ENCODE assay signal across 8 cellular contexts in genomic region chr17:2712300-2713043, GRCh38. TPM values are rescaled to one million over a fixed set of nuclear protein-coding genes. Genes with fewer than 3 reads are reported as not detected.
DNase-seq lines count a peak whose midpoint lies in the region; ATAC-seq and TF ChIP-seq lines count a peak whose summit lies in the region.

No MANE protein-coding gene starts in this region.

- DNase-seq in CD14-positive monocyte (ENCODE audit: low spot score), result no peak
- DNase-seq in NCI-H146 (lab: John Stamatoyannopoulos, UW), result peak; percentile 28
- no peak for DNase-seq in NCI-H526 treated with DMSO at 0.1 percent for 48 hours (lab: John Stamatoyannopoulos, UW)
- DNase-seq in GM13976 (ENCODE audit: low spot score), result no peak

- no peaks in the 10 kb centered on the region for H3K27me3 ChIP-seq in mucosa of rectum (ENCODE audit: control insufficient read depth in 2 of 2, insufficient read depth in 2 of 2, low read length in 2 of 2)

- H3K9me3 ChIP-seq in mucosa of rectum (ENCODE audit: control insufficient read depth in 2 of 2, low read length in 2 of 2), result no peaks in the 10 kb centered on the region

- H3K27ac ChIP-seq in cingulate gyrus (ENCODE audit: low read depth, low read length), result peak overlapping the region; percentile 90
- peak overlapping the region; percentile 89 for H3K27ac ChIP-seq in mucosa of rectum (ENCODE audit: low read depth in 2 of 2, low read length in 2 of 2)

- H3K9me3 Mint-ChIP-seq in CD14-positive monocyte, result no peaks in the 10 kb centered on the region

- H3K27me3 Mint-ChIP-seq in CD14-positive monocyte (ENCODE audit: low read depth in 3 of 3), result no peaks in the 10 kb centered on the region

- H3K4me1 ChIP-seq in mucosa of rectum (ENCODE audit: control insufficient read depth in 2 of 2, insufficient read depth in 2 of 2, low read length in 2 of 2), result peaks cover 39 to 40% of the 10 kb centered on the region in 2 donors

- TF ChIP-seq CTCF in CD14-positive monocyte (IDR thresholded peaks at IDR 0.05) (no peak), GM13976 (IDR thresholded peaks at IDR 0.05; ENCODE audit: borderline replicate concordance, control extremely low read depth, extremely low read depth, insufficient read depth, missing control alignments) (no peak)

- peak overlapping the region; percentile 86 to 91 (median 89) for H3K27ac Mint-ChIP-seq in CD14-positive monocyte

- peaks cover 44% of the 10 kb centered on the region for H3K4me1 Mint-ChIP-seq in CD14-positive monocyte

- H3K4me3 ChIP-seq in mucosa of rectum (ENCODE audit: low read length in 2 of 2), result peak overlapping the region; percentile 79 to 88

- peak overlapping the region; percentile 87 to 91 for H3K9ac ChIP-seq in mucosa of rectum (ENCODE audit: low read depth in 1 of 2, low read length in 2 of 2)

- in situ Hi-C loops in GM13976 (cut with MboI; ENCODE audit: low sequenced_read_pairs, unreplicated experiment), result no loop called here

- H3K36me3 Mint-ChIP-seq in CD14-positive monocyte, result peaks cover 0 to 3% of the 10 kb centered on the region in 2 donors

- H3K36me3 ChIP-seq in mucosa of rectum (ENCODE audit: control insufficient read depth in 2 of 2, insufficient read depth in 2 of 2, low read length in 2 of 2), result no peaks in the 10 kb centered on the region

- ATAC-seq in HG03442 (IDR thresholded peaks at IDR 0.05; ENCODE audit: unreplicated experiment) (no peak), HG02884 (IDR thresholded peaks at IDR 0.05; ENCODE audit: unreplicated experiment) (no peak)

- intact Hi-C loops in CD14-positive monocyte (cut with micrococcal nuclease), result no loop called here

- peak overlapping the region; percentile 85 to 91 for H3K4me3 Mint-ChIP-seq in CD14-positive monocyte

RNA-seq across cellular contexts. Expression of gene CLUH, which starts 0.9 kb away (rescaled TPM):
- polyA plus RNA-seq in CD14-positive monocyte, result 1 to 10 TPM; 1.6 to 4.2 TPM

RNA-seq across cellular contexts. Expression of gene CCDC92B, which starts 37.0 kb away (rescaled TPM):
- not detected for polyA plus RNA-seq in CD14-positive monocyte
